29 cellular contexts compared by ENCODE assay signal in genomic region chr18:38420611-38421010, GRCh38.
"Had no signal": no experiment of that assay in that cellular context is flagged by ENCODE, and none has a peak within 500 bp of the region (broad histone marks: within the 10 kb centered on the region; RNA-seq: fewer than 3 reads in every experiment).

No MANE protein-coding gene starts in this region.

- ATAC-seq: activated CD4-positive, alpha-beta T cell treated with anti-CD3 and anti-CD28 coated beads for 36 hours; activated CD8-positive, alpha-beta memory T cell treated with anti-CD3 and anti-CD28 coated beads, Interleukin-2, amount 10 ng/mL, durations not matched to agents 7 days and 5 days; activated CD8-positive, alpha-beta T cell treated with anti-CD3 and anti-CD28 coated beads, Interleukin-2, amount 10 ng/mL, durations not matched to agents 7 days and 5 days; activated naive CD8-positive, alpha-beta T cell treated with anti-CD3 and anti-CD28 coated beads, Interleukin-2, amount 50 U/mL, for 24 hours; body of pancreas; foreskin keratinocyte; gastrocnemius medialis; heart left ventricle had no signal

- H3K27ac ChIP-seq: adrenal gland, body of pancreas, coronary artery, dorsolateral prefrontal cortex, esophagus muscularis mucosa, foreskin keratinocyte, gastrocnemius medialis, heart left ventricle had no signal

- H3K36me3 ChIP-seq: adrenal gland, esophagus muscularis mucosa, gastrocnemius medialis, heart left ventricle had no signal

- H3K4me3 ChIP-seq: adrenal gland, body of pancreas, coronary artery, esophagus muscularis mucosa, gastrocnemius medialis, heart left ventricle had no signal

- DNase-seq: activated CD4-positive, alpha-beta memory T cell treated with anti-CD3 and anti-CD28 coated beads for 36 hours; activated CD4-positive, alpha-beta T cell treated with anti-CD3 and anti-CD28 coated beads for 36 hours; activated CD4-positive, alpha-beta T cell treated with anti-CD3 and anti-CD28 coated beads, Interleukin-2, amount 10 ng/mL, durations not matched to agents 24 days and 14 days; activated CD4-positive, CD25-positive, alpha-beta regulatory T cell; activated CD4-positive, CD25-positive, alpha-beta regulatory T cell treated with anti-CD3 and anti-CD28 coated beads, Interleukin-2, amount 50 U/mL, for 72 hours; activated CD8-positive, alpha-beta memory T cell treated with anti-CD3 and anti-CD28 coated beads, Interleukin-2, amount 10 ng/mL, durations not matched to agents 7 days and 5 days; activated CD8-positive, alpha-beta memory T cell treated with anti-CD3 and anti-CD28 coated beads, Interleukin-2, amount 50 U/mL, for 4 hours; activated CD8-positive, alpha-beta T cell treated with anti-CD3 and anti-CD28 coated beads, Interleukin-2, amount 10 ng/mL, durations not matched to agents 7 days and 5 days; activated effector memory CD4-positive, alpha-beta T cell treated with anti-CD3 and anti-CD28 coated beads, Interleukin-2, amount 50 U/mL, for 16 hours; activated naive CD4-positive, alpha-beta T cell treated with anti-CD3 and anti-CD28 coated beads for 36 hours; activated naive CD8-positive, alpha-beta T cell treated with anti-CD3 and anti-CD28 coated beads for 36 hours; activated naive CD8-positive, alpha-beta T cell treated with anti-CD3 and anti-CD28 coated beads, Interleukin-2, amount 50 U/mL, for 24 hours; activated T-cell treated with anti-CD3 and anti-CD28 coated beads, Interleukin-2, amount 50 U/mL, for 1 hour; activated T-cell treated with anti-CD3 and anti-CD28 coated beads, Interleukin-2, amount 50 U/mL, for 48 hours; adrenal gland; amygdala; aorta; body of pancreas; cerebellar nuclear complex; effector memory CD4-positive, alpha-beta T cell; erythroblast; foreskin keratinocyte; gastrocnemius medialis; glutamatergic neuron; heart left ventricle; T-helper 2 cell had no signal

- H3K4me1 ChIP-seq: adrenal gland, body of pancreas, esophagus muscularis mucosa, foreskin keratinocyte, gastrocnemius medialis, heart left ventricle had no signal

- H3K27me3 ChIP-seq: adrenal gland, body of pancreas, dorsolateral prefrontal cortex, esophagus muscularis mucosa, gastrocnemius medialis, heart left ventricle had no signal

- H3K9me3 ChIP-seq: adrenal gland, body of pancreas, esophagus muscularis mucosa, gastrocnemius medialis, heart left ventricle had no signal
